In the genomic region with DNA sequence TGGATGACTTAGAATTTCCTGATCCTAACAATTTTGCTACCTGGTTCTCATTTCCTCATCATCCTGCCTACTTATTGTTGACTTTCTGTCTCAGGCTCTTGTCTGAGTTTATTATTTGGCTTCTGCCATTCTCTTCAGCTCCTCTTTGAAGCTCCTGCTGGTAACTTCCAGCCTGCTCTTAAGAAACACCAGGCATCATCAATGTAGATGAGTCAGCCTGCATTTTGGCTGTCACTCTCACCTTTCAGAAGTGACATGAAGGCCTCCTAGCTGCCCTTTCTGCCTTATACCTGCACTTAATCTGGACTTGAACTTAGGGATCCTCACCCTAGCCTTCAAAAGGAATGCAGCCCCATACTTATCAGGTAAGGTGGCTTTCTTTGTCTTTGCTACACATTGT, we compare ENCODE assay signal across 23 cellular contexts.
DNase-seq lines count a peak whose midpoint lies in the region; ATAC-seq and TF ChIP-seq lines count a peak whose summit lies in the region.
"Had no signal": no experiment of that assay in that cellular context is flagged by ENCODE, and none has a peak within 500 bp of the region (broad histone marks: within the 10 kb centered on the region; RNA-seq: fewer than 3 reads in every experiment).

No MANE protein-coding gene starts in this region.

- H3K9ac ChIP-seq in endodermal cell (ENCODE audit: extremely low read depth, low read length, poor library complexity, severe bottlenecking): no peak overlapping the region

- H3K4me2 ChIP-seq in GM23338: no peak overlapping the region

- H3K27ac Mint-ChIP-seq in GM23338 (no peak overlapping the region), endodermal cell (no peak overlapping the region), nephron progenitor cell (peak overlapping the region; percentile 66)
- H3K27ac Mint-ChIP-seq in activated CD8-positive, alpha-beta memory T cell treated with anti-CD3 and anti-CD28 coated beads, Interleukin-2, amount 10 ng/mL, durations not matched to agents 7 days and 5 days: no peak overlapping the region
- H3K27ac Mint-ChIP-seq: activated naive CD8-positive, alpha-beta T cell treated with anti-CD3 and anti-CD28 coated beads, Interleukin-2, amount 50 U/mL, for 24 hours; activated T-helper 2 cell treated with anti-CD3 and anti-CD28 coated beads, Interferon-gamma antibody, Interleukin-2, Interleukin-4, amounts not matched to agents 10 μg/mL and 5 μg/mL and 100 μg/mL, durations not matched to agents 14 hours and 24 hours and 36 hours; effector memory CD8-positive, alpha-beta T cell; stimulated activated effector memory CD8-positive, alpha-beta T cell treated with anti-CD3 and anti-CD28 coated beads, Interleukin-12 subunit alpha, Interleukin-12 subunit beta, amount 100 ng/mL, for 72 hours had no signal

- TF ChIP-seq CTCF in GM23338 (conservative IDR thresholded peaks at IDR 0.05; ENCODE audit: low read depth in 2 of 2) (no peak), endodermal cell (conservative IDR thresholded peaks at IDR 0.05) (no peak), nephron progenitor cell (IDR thresholded peaks at IDR 0.05) (no peak)

- H3K36me3 ChIP-seq in GM23338 (ENCODE audit: insufficient read depth): no peaks in the 10 kb centered on the region
- H3K36me3 ChIP-seq in MG63: no peaks in the 10 kb centered on the region
- H3K36me3 ChIP-seq in endodermal cell (ENCODE audit: control insufficient read depth, insufficient read depth, low read length): no peaks in the 10 kb centered on the region
- H3K36me3 ChIP-seq: prostate gland, spleen, tibial artery had no signal

- ATAC-seq in GM23338: peak; percentile 40; the same call in 2 of the 3 replicates
- ATAC-seq in left lobe of liver: no peak
- ATAC-seq in activated CD8-positive, alpha-beta memory T cell treated with anti-CD3 and anti-CD28 coated beads, Interleukin-2, amount 10 ng/mL, durations not matched to agents 7 days and 5 days: no peak
- ATAC-seq in GM21723 (IDR thresholded peaks at IDR 0.05; ENCODE audit: unreplicated experiment): no peak
- ATAC-seq: activated naive CD8-positive, alpha-beta T cell treated with anti-CD3 and anti-CD28 coated beads, Interleukin-2, amount 50 U/mL, for 24 hours; effector memory CD8-positive, alpha-beta T cell; left colon; stimulated activated effector memory CD8-positive, alpha-beta T cell treated with anti-CD3 and anti-CD28 coated beads, Interleukin-12 subunit alpha, Interleukin-12 subunit beta, amount 100 ng/mL, for 72 hours had no signal

- H3K27me3 ChIP-seq in GM23338 (ENCODE audit: insufficient read depth) (no peaks in the 10 kb centered on the region), MG63 (no peaks in the 10 kb centered on the region), endodermal cell (ENCODE audit: control insufficient read depth, insufficient read depth, low read length, poor library complexity, severe bottlenecking) (no peaks in the 10 kb centered on the region)
- H3K27me3 ChIP-seq: spleen, tibial artery had no signal

- H3K4me3 Mint-ChIP-seq in GM23338 (no peak overlapping the region), endodermal cell (no peak overlapping the region), nephron progenitor cell (no peak overlapping the region)
- no peak overlapping the region for H3K4me3 Mint-ChIP-seq in activated CD8-positive, alpha-beta memory T cell treated with anti-CD3 and anti-CD28 coated beads, Interleukin-2, amount 10 ng/mL, durations not matched to agents 7 days and 5 days
- H3K4me3 Mint-ChIP-seq: activated naive CD8-positive, alpha-beta T cell treated with anti-CD3 and anti-CD28 coated beads, Interleukin-2, amount 50 U/mL, for 24 hours; central memory CD8-positive, alpha-beta T cell; effector memory CD8-positive, alpha-beta T cell; stimulated activated effector memory CD8-positive, alpha-beta T cell treated with anti-CD3 and anti-CD28 coated beads, Interleukin-12 subunit alpha, Interleukin-12 subunit beta, amount 100 ng/mL, for 72 hours had no signal

- H3K79me2 ChIP-seq in GM23338 (replicated peaks; ENCODE audit: insufficient read depth): no peaks in the 10 kb centered on the region

- H3K4me1 ChIP-seq in GM23338 (ENCODE audit: insufficient read depth) (peaks cover 15% of the 10 kb centered on the region), endodermal cell (ENCODE audit: control insufficient read depth, insufficient read depth, low read length) (peaks cover 7% of the 10 kb centered on the region)
- H3K4me1 ChIP-seq: Caco-2, prostate gland, tibial artery had no signal

- H3K9me3 Mint-ChIP-seq in GM23338: no peaks in the 10 kb centered on the region; the same call in 2 of the 3 replicates
- H3K9me3 Mint-ChIP-seq in endodermal cell: no peaks in the 10 kb centered on the region
- H3K9me3 Mint-ChIP-seq in nephron progenitor cell: no peaks in the 10 kb centered on the region
- peaks cover 6% of the 10 kb centered on the region for H3K9me3 Mint-ChIP-seq in activated CD8-positive, alpha-beta memory T cell treated with anti-CD3 and anti-CD28 coated beads, Interleukin-2, amount 10 ng/mL, durations not matched to agents 7 days and 5 days (ENCODE audit: low read depth)
- H3K9me3 Mint-ChIP-seq: activated naive CD8-positive, alpha-beta T cell treated with anti-CD3 and anti-CD28 coated beads, Interleukin-2, amount 50 U/mL, for 24 hours; activated T-helper 2 cell treated with anti-CD3 and anti-CD28 coated beads, Interferon-gamma antibody, Interleukin-2, Interleukin-4, amounts not matched to agents 10 μg/mL and 5 μg/mL and 100 μg/mL, durations not matched to agents 14 hours and 24 hours and 36 hours had no signal

- H3K9me2 ChIP-seq in GM23338 (ENCODE audit: insufficient read depth): no peaks in the 10 kb centered on the region

- H4K20me1 ChIP-seq in GM23338 (replicated peaks; ENCODE audit: insufficient read depth): no peaks in the 10 kb centered on the region

- no peaks in the 10 kb centered on the region for H3K36me3 Mint-ChIP-seq in GM23338 (ENCODE audit: low read depth)
- no peaks in the 10 kb centered on the region for H3K36me3 Mint-ChIP-seq in endodermal cell (ENCODE audit: low read depth)
- H3K36me3 Mint-ChIP-seq in nephron progenitor cell (ENCODE audit: low read depth): no peaks in the 10 kb centered on the region
- no peaks in the 10 kb centered on the region for H3K36me3 Mint-ChIP-seq in activated CD8-positive, alpha-beta memory T cell treated with anti-CD3 and anti-CD28 coated beads, Interleukin-2, amount 10 ng/mL, durations not matched to agents 7 days and 5 days
- H3K36me3 Mint-ChIP-seq: stimulated activated effector memory CD8-positive, alpha-beta T cell treated with anti-CD3 and anti-CD28 coated beads, Interleukin-12 subunit alpha, Interleukin-12 subunit beta, amount 100 ng/mL, for 72 hours had no signal

- H3K27ac ChIP-seq in GM23338 (ENCODE audit: low read depth): no peak overlapping the region
- no peak overlapping the region for H3K27ac ChIP-seq in endodermal cell (ENCODE audit: low read depth, low read length)
- H3K27ac ChIP-seq: HL-60, prostate gland, spleen, tibial artery had no signal

- no peaks in the 10 kb centered on the region for H3F3A ChIP-seq in GM23338 (replicated peaks; ENCODE audit: low read depth)

- DNase-seq in GM23338 (ENCODE audit: low spot score): peak; percentile 8
- DNase-seq in MG63: peak; percentile 37
- peak; percentile 55 for DNase-seq in endodermal cell
- no peak for DNase-seq in nephron progenitor cell
- DNase-seq in left lobe of liver (ENCODE audit: low spot score): no peak
- no peak for DNase-seq in activated CD8-positive, alpha-beta memory T cell treated with anti-CD3 and anti-CD28 coated beads, Interleukin-2, amount 10 ng/mL, durations not matched to agents 7 days and 5 days
- no peak for DNase-seq in DMS153 treated with DMSO at 0.1 percent for 48 hours (lab: John Stamatoyannopoulos, UW; ENCODE audit: unreplicated experiment)
- DNase-seq: activated CD4-positive, CD25-positive, alpha-beta regulatory T cell; activated naive CD8-positive, alpha-beta T cell treated with anti-CD3 and anti-CD28 coated beads, Interleukin-2, amount 50 U/mL, for 24 hours; Caco-2; effector memory CD8-positive, alpha-beta T cell; KG1; left colon; SIG-M5; spleen; T-helper 2 cell; tibial artery had no signal

- CTCF ChIA-PET in activated CD8-positive, alpha-beta memory T cell treated with anti-CD3 and anti-CD28 coated beads, Interleukin-2, amount 10 ng/mL, durations not matched to agents 7 days and 5 days (lab: Charles Lee): no interaction called here

- H3K4me1 Mint-ChIP-seq in GM23338 (peaks cover 21% of the 10 kb centered on the region), endodermal cell (peaks cover 20% of the 10 kb centered on the region), nephron progenitor cell (peaks cover 47% of the 10 kb centered on the region)
- no peaks in the 10 kb centered on the region for H3K4me1 Mint-ChIP-seq in activated CD8-positive, alpha-beta memory T cell treated with anti-CD3 and anti-CD28 coated beads, Interleukin-2, amount 10 ng/mL, durations not matched to agents 7 days and 5 days
- H3K4me1 Mint-ChIP-seq: activated naive CD8-positive, alpha-beta T cell treated with anti-CD3 and anti-CD28 coated beads, Interleukin-2, amount 50 U/mL, for 24 hours; central memory CD8-positive, alpha-beta T cell; stimulated activated effector memory CD8-positive, alpha-beta T cell treated with anti-CD3 and anti-CD28 coated beads, Interleukin-12 subunit alpha, Interleukin-12 subunit beta, amount 100 ng/mL, for 72 hours had no signal

- H3K27me3 Mint-ChIP-seq in GM23338 (ENCODE audit: insufficient read depth, low read depth, poor library complexity) (peaks cover 1% of the 10 kb centered on the region), endodermal cell (ENCODE audit: insufficient read depth) (no peaks in the 10 kb centered on the region), nephron progenitor cell (ENCODE audit: low read depth, poor library complexity) (no peaks in the 10 kb centered on the region)
- no peaks in the 10 kb centered on the region for H3K27me3 Mint-ChIP-seq in activated CD8-positive, alpha-beta memory T cell treated with anti-CD3 and anti-CD28 coated beads, Interleukin-2, amount 10 ng/mL, durations not matched to agents 7 days and 5 days
- H3K27me3 Mint-ChIP-seq: activated naive CD8-positive, alpha-beta T cell treated with anti-CD3 and anti-CD28 coated beads, Interleukin-2, amount 50 U/mL, for 24 hours; central memory CD8-positive, alpha-beta T cell; effector memory CD8-positive, alpha-beta T cell had no signal

- H3K9me3 ChIP-seq in MG63: no peaks in the 10 kb centered on the region
- H3K9me3 ChIP-seq in endodermal cell (ENCODE audit: control insufficient read depth, low read length): no peaks in the 10 kb centered on the region
- H3K9me3 ChIP-seq: Caco-2, prostate gland, spleen, tibial artery had no signal

- peak overlapping the region; percentile 86; the same call in 1 of the 2 replicates for H2AFZ ChIP-seq in GM23338

- no peak overlapping the region for H3K4me3 ChIP-seq in GM23338
- no peak overlapping the region for H3K4me3 ChIP-seq in MG63
- no peak overlapping the region for H3K4me3 ChIP-seq in endodermal cell (ENCODE audit: low read length)
- H3K4me3 ChIP-seq: prostate gland, spleen, tibial artery had no signal

TF ChIP-seq in GM23338, 12 proteins besides CTCF, POLR2A, EP300 and RAD21 (continues in another document):
- TF ChIP-seq STAT1 (IDR thresholded peaks at IDR 0.05; ENCODE audit: unreplicated experiment) (no peak), EZH2 (IDR thresholded peaks at IDR 0.05; ENCODE audit: low read depth, unreplicated experiment) (no peak)

Comparison
In these comparisons a context has a peak if more than half of its experiments do, and no peak if none do; other contexts are left out.
1. DNase-seq: peak in GM23338 (single experiment), MG63 (single experiment) and endodermal cell (single experiment); none in nephron progenitor cell (single experiment), left lobe of liver (single experiment), activated CD8-positive, alpha-beta memory T cell treated with anti-CD3 and anti-CD28 coated beads, Interleukin-2, amount 10 ng/mL, durations not matched to agents 7 days and 5 days (single experiment) and DMS153 treated with DMSO at 0.1 percent for 48 hours (single experiment).